11 cellular contexts compared by ENCODE assay signal in the genomic region with DNA sequence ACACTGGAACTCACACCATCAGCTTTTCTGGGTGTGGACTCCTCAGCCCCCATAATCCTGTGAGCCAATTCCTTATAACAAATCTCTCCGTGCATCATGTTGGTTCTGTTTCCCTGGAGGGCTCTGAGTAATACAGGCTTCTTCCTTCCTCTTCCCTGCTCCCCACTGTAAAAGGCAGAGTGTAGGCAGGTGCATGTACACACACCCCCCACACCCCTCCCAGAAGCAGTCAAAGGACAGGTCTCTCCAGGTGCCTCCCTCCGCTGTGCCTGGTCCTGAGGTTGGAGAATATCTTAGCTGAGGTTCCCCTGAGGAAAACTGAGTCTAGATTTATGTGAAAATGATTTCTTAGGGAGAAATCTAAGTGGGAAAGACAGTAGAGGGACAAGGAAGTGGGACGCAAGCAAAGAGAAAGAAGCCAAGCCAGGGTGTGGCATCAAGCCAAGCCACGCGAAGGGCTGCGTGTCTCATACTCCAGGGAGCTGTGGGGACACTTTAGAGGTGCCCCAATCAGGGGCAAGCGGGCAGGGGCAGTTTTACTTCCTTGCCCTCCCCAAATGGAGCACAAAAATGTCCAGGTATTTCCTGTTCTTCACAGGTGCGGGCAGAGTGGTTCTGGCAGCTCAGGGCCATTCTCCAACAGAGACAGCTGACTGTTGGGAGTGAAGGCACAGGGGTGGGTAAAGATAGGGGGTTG.
DNase-seq lines count a peak whose midpoint lies in the region; TF ChIP-seq lines count a peak whose summit lies in the region.
"Had no signal": no experiment of that assay in that cellular context is flagged by ENCODE, and none has a peak within 500 bp of the region (broad histone marks: within the 10 kb centered on the region; RNA-seq: fewer than 3 reads in every experiment).

No MANE protein-coding gene starts in this region.

- DNase-seq in Calu3 (peak; percentile 87), RPMI7951 (ENCODE audit: low read depth) (peak; percentile 59), head of caudate nucleus (peak in 30 of 42 donors; percentile 27 to 75 (median 55)), pons (ENCODE audit: low spot score) (peak; percentile 70), GM19238 (ENCODE audit: insufficient read length, low spot score) (no peak), NCI-H82 (lab: John Stamatoyannopoulos, UW) (no peak), T-helper 1 cell (no peak)
- DNase-seq in stimulated activated naive CD4-positive, alpha-beta T cell (lab: John Stamatoyannopoulos, UW) = no peak
- DNase-seq: DND-41, KG1 had no signal

- peaks cover 61% of the 10 kb centered on the region for H3K4me1 Mint-ChIP-seq in Calu3 (ENCODE audit: low read depth, unreplicated experiment)
- H3K4me1 Mint-ChIP-seq: central memory CD8-positive, alpha-beta T cell had no signal

- peak overlapping the region; percentile 99 for H3K27ac Mint-ChIP-seq in Calu3 (ENCODE audit: unreplicated experiment)

- H3K4me3 Mint-ChIP-seq in Calu3 (ENCODE audit: low read depth, unreplicated experiment) = peak overlapping the region; percentile 61
- H3K4me3 Mint-ChIP-seq: central memory CD8-positive, alpha-beta T cell had no signal

- H3K27me3 Mint-ChIP-seq in Calu3 (ENCODE audit: unreplicated experiment) = no peaks in the 10 kb centered on the region
- H3K27me3 Mint-ChIP-seq: central memory CD8-positive, alpha-beta T cell had no signal

- H3K36me3 Mint-ChIP-seq in Calu3 (ENCODE audit: insufficient read depth, unreplicated experiment) = peaks cover 30% of the 10 kb centered on the region

- no peak for TF ChIP-seq CTCF in Calu3 (IDR thresholded peaks at IDR 0.05; ENCODE audit: unreplicated experiment)

- intact Hi-C loops in Calu3 (cut with micrococcal nuclease; ENCODE audit: unreplicated experiment) (loop anchor here (2.0 kb wide), 1 partner anchor 36 kb away; no protein-coding TSS in a partner anchor), head of caudate nucleus (cut with DNase I) (no loop called here)

- CTCF ChIA-PET in Calu3 (lab: Charles Lee) = interaction anchor here (0.6 to 5.5 kb wide), 17 partner anchors 10 to 974 kb away, joined by 3 to 60 read pairs (median 4); no protein-coding TSS in a partner anchor

- BruUV-seq in Calu3 (replicated peaks; lab: Mats Ljungman, UMichigan) = TSS peak; percentile 83

- H3K9me3 Mint-ChIP-seq in Calu3 (ENCODE audit: low read depth, unreplicated experiment) = no peaks in the 10 kb centered on the region
- H3K9me3 Mint-ChIP-seq: central memory CD8-positive, alpha-beta T cell had no signal

Comparison
In these comparisons a context has a peak if more than half of its experiments do, and no peak if none do; other contexts are left out.
1. DNase-seq: peak in Calu3 (single experiment), RPMI7951 (single experiment), head of caudate nucleus (30 of 42) and pons (single experiment); none in GM19238 (single experiment), NCI-H82 (single experiment), stimulated activated naive CD4-positive, alpha-beta T cell (0 of 6) and T-helper 1 cell (0 of 5).